In the genomic region with DNA sequence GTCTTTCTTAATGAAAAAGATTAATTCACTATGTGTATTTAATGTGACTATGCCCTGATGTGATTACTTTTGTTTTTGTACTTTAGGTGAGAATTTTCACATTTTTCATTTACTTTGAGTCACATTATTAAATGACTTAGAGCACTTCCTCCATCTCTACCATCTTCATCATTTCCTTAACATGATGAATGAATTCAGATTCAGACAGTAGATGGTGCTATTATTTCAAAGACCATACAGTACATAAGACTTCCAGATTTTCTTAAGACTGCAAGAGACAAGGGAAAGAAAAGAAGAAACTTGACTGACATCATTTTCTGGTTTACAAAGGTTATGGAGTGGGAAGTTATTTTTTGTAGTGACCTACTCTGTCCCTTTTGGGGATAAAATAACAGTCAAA, we compare ENCODE assay signal across 8 cellular contexts.
DNase-seq lines count a peak whose midpoint lies in the region; ATAC-seq and TF ChIP-seq lines count a peak whose summit lies in the region.

No MANE protein-coding gene starts in this region.

- TF ChIP-seq CTCF in choroid plexus epithelial cell (conservative IDR thresholded peaks at IDR 0.05; ENCODE audit: low read depth, low read length), result no peak

- ATAC-seq in GM18868 (IDR thresholded peaks at IDR 0.05; ENCODE audit: unreplicated experiment) (no peak), HG02970 (IDR thresholded peaks at IDR 0.05; ENCODE audit: low FRiP score, unreplicated experiment) (no peak), HG02870 (IDR thresholded peaks at IDR 0.05; ENCODE audit: unreplicated experiment) (no peak)

- DNase-seq in NCI-H1105 treated with DMSO at 0.1 percent for 48 hours (lab: John Stamatoyannopoulos, UW) (peak; percentile 17), NCI-H1105 (lab: John Stamatoyannopoulos, UW) (no peak), NCI-H446 treated with DMSO at 0.1 percent for 48 hours (lab: John Stamatoyannopoulos, UW) (peak; percentile 66), choroid plexus epithelial cell (ENCODE audit: low read depth) (peak; percentile 67), putamen (ENCODE audit: low spot score) (peak; percentile 19)

- H3K4me3 ChIP-seq in choroid plexus epithelial cell (ENCODE audit: low read depth, low read length), result no peak overlapping the region
